24 cellular contexts compared by ENCODE assay signal in the genomic region with DNA sequence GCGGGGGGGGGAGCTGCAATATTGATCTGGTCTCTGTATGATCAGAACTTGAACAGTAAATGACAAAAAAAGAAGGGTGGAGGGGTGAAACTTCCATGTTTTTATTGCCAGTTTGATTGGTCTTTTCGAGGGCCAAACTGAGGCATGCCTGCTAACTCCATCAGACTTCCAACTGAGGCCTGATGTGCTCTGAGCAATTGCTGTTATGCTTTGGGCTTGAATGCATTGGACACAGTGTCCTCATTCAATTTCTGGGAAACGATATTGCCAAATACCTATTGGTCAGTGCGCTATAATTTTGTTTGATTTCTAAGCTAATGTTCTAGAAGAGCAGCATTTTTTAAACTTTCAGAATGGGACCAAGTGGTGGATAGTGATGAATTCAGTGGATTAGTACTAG. TPM values are rescaled to one million over a fixed set of nuclear protein-coding genes. Genes with fewer than 3 reads are reported as not detected.
DNase-seq lines count a peak whose midpoint lies in the region; ATAC-seq and TF ChIP-seq lines count a peak whose summit lies in the region.
"Had no signal": no experiment of that assay in that cellular context is flagged by ENCODE, and none has a peak within 500 bp of the region (broad histone marks: within the 10 kb centered on the region; RNA-seq: fewer than 3 reads in every experiment).

No MANE protein-coding gene starts in this region.

- H2AFZ ChIP-seq in HCT116 (ENCODE audit: low read depth, low read length, poor library complexity, severe bottlenecking): no peak overlapping the region

- no peak for ATAC-seq in HCT116
- ATAC-seq in RWPE2 (ENCODE audit: low read depth): no peak
- peak in 3 of 4 donors; percentile 3 to 32 (median 8) for ATAC-seq in right lobe of liver

- peaks cover 12 to 15% of the 10 kb centered on the region in 2 experiments for H3K36me3 ChIP-seq in HCT116 (ENCODE audit: control insufficient read depth in 1 of 2, insufficient read depth in 2 of 2, low read length in 2 of 2)
- H3K36me3 ChIP-seq in RWPE2 (ENCODE audit: low read depth): peaks cover 28% of the 10 kb centered on the region
- peaks cover 7 to 14% (median 11%) of the 10 kb centered on the region in 4 donors for H3K36me3 ChIP-seq in right lobe of liver
- no peaks in the 10 kb centered on the region for H3K36me3 ChIP-seq in uterus

- no peak for DNase-seq in HCT116 (ENCODE audit: low read depth, low spot score)
- no peak for DNase-seq in RWPE2 (ENCODE audit: low spot score)
- no peak for DNase-seq in right lobe of liver
- no peak for DNase-seq in uterus
- DNase-seq in posterior cingulate gyrus: no peak
- no peak for DNase-seq in COR-L47 (lab: John Stamatoyannopoulos, UW)
- no peak for DNase-seq in HCEC 1CT
- DNase-seq: activated CD4-positive, alpha-beta T cell treated with anti-CD3 and anti-CD28 coated beads, Interleukin-2, amount 50 U/mL, for 1 hour; activated naive CD4-positive, alpha-beta T cell treated with Interleukin-2 at 50 U/mL for 16 hours; activated T-cell treated with anti-CD3 and anti-CD28 coated beads, Interleukin-2, amount 50 U/mL, for 48 hours; adrenal gland; brain microvascular endothelial cell; H9; islet precursor cell; Karpas-422; left ventricle myocardium inferior; naive B cell; NCI-H1436; NCI-H2081 treated with DMSO at 0.1 percent for 48 hours; NCI-H345; NCI-H748 treated with DMSO at 0.1 percent for 48 hours; retina; stimulated activated CD4-positive, alpha-beta T cell treated with anti-CD3 and anti-CD28 coated beads, Interleukin-2, amount 100 ng/mL, for 24 hours; trophoblast cell had no signal

- WGBS in right lobe of liver (ENCODE audit: insufficient coverage, low coverage, low lambda C conversion rate, missing lambda C conversion rate): 41% methylated on average over 4 of the region's 4 CpGs

- no TSS peak for BruUV-seq in HCT116 (replicated peaks; lab: Mats Ljungman, UMichigan)

- H3K4me3 ChIP-seq in HCT116 (replicated peaks in 1 of 2; ENCODE audit: low read depth in 1 of 2, low read length in 2 of 2) (no peak overlapping the region), RWPE2 (ENCODE audit: severe bottlenecking) (no peak overlapping the region), right lobe of liver (no peak overlapping the region), uterus (no peak overlapping the region)
- H3K4me3 ChIP-seq: left ventricle myocardium inferior had no signal

- CTCF ChIA-PET in HCT116 (lab: Charles Lee): no interaction called here

- peak overlapping the region; percentile 96 for H3K4me2 ChIP-seq in HCT116 (ENCODE audit: low read length)

- peaks cover 29% of the 10 kb centered on the region for H3K79me2 ChIP-seq in HCT116 (ENCODE audit: insufficient read depth, low read length)

- H3K4me1 ChIP-seq in HCT116 (ENCODE audit: control insufficient read depth in 1 of 2, insufficient read depth in 2 of 2, low read length in 2 of 2): peaks cover 30 to 53% of the 10 kb centered on the region in 2 experiments
- H3K4me1 ChIP-seq in RWPE2 (ENCODE audit: insufficient read depth, poor library complexity, severe bottlenecking): peaks cover 3% of the 10 kb centered on the region
- H3K4me1 ChIP-seq in right lobe of liver: peaks cover 0 to 42% (median 18%) of the 10 kb centered on the region in 4 donors
- peaks cover 0 to 3% of the 10 kb centered on the region in 2 donors for H3K4me1 ChIP-seq in uterus

- TF ChIP-seq POLR2A in HCT116 (IDR thresholded peaks at IDR 0.05; ENCODE audit: borderline replicate concordance, extremely low read depth, insufficient read depth, insufficient read length) (no peak), right lobe of liver (IDR thresholded peaks at IDR 0.05) (peak; percentile 88), uterus (IDR thresholded peaks at IDR 0.05) (no peak)

- H3K9ac ChIP-seq in HCT116 (ENCODE audit: low read length): 0 out of 2 replicates have a peak overlapping the region, but pooled peaks have one; percentile 91

- TF ChIP-seq RAD21 in HCT116 (IDR thresholded peaks at IDR 0.05; ENCODE audit: low read depth): no peak

- intact Hi-C loops in HCT116 (cut with micrococcal nuclease) (loop anchor here (5.0 kb wide), 3 partner anchors 118 to 303 kb away; no protein-coding TSS in a partner anchor), right lobe of liver (cut with DNase I) (no loop called here), uterus (cut with DNase I; ENCODE audit: low total_unique reads) (loop anchor here (10.0 kb wide), 1 partner anchor 290 kb away; no protein-coding TSS in a partner anchor), posterior cingulate gyrus (cut with DNase I) (loop anchor here (5.0 to 10.0 kb wide), 2 partner anchors 290 to 382 kb away; a partner anchor contains a TSS)

- H3K9me2 ChIP-seq in HCT116 (ENCODE audit: insufficient read depth): no peaks in the 10 kb centered on the region

- peaks cover 15% of the 10 kb centered on the region for H4K20me1 ChIP-seq in HCT116 (ENCODE audit: insufficient read depth)

- TF ChIP-seq CTCF in HCT116 (IDR thresholded peaks at IDR 0.05 in 2 of 3, conservative IDR thresholded peaks at IDR 0.05 in 1 of 3; ENCODE audit: borderline replicate concordance in 1 of 3, insufficient read depth in 1 of 3, low read depth in 2 of 3, low read length in 2 of 3): no peak
- TF ChIP-seq CTCF in RWPE2 (IDR thresholded peaks at IDR 0.05; ENCODE audit: poor library complexity, severe bottlenecking): no peak
- no peak for TF ChIP-seq CTCF in right lobe of liver (IDR thresholded peaks at IDR 0.05)
- TF ChIP-seq CTCF in uterus (IDR thresholded peaks at IDR 0.05): no peak

- POLR2A ChIA-PET in HCT116 (lab: Charles Lee): interaction anchor here (0.9 to 1.6 kb wide), 3 partner anchors 9 to 286 kb away, joined by 3 read pairs; no protein-coding TSS in a partner anchor

- RAD21 ChIA-PET in HCT116 (lab: Charles Lee; ENCODE audit: low non-redundant PET in 1 of 2, low total read pairs in 2 of 2, uncharacterized antibody in 2 of 2, unreplicated experiment in 2 of 2): no interaction called here

- H3K27me3 ChIP-seq in HCT116 (ENCODE audit: insufficient read depth, low read length) (no peaks in the 10 kb centered on the region), RWPE2 (ENCODE audit: insufficient read depth, poor library complexity, severe bottlenecking) (no peaks in the 10 kb centered on the region), right lobe of liver (no peaks in the 10 kb centered on the region), uterus (no peaks in the 10 kb centered on the region)
- H3K27me3 ChIP-seq: adrenal gland, brain microvascular endothelial cell had no signal

- H3K27ac ChIP-seq in HCT116 (ENCODE audit: low read depth, low read length): peak overlapping the region; percentile 95
- peak overlapping the region; percentile 96 for H3K27ac ChIP-seq in RWPE2 (ENCODE audit: poor library complexity, severe bottlenecking)
- H3K27ac ChIP-seq in right lobe of liver: peak overlapping the region; percentile 98 to 99 (median 98)
- H3K27ac ChIP-seq in uterus: peak overlapping the region; percentile 98 to 100
- H3K27ac ChIP-seq: adrenal gland, brain microvascular endothelial cell had no signal

- H3K9me3 ChIP-seq in HCT116 (ENCODE audit: control insufficient read depth in 1 of 2, insufficient read depth in 1 of 2, low read depth in 1 of 2, low read length in 2 of 2): no peaks in the 10 kb centered on the region
- H3K9me3 ChIP-seq in RWPE2 (ENCODE audit: severe bottlenecking): no peaks in the 10 kb centered on the region
- no peaks in the 10 kb centered on the region for H3K9me3 ChIP-seq in right lobe of liver
- no peaks in the 10 kb centered on the region for H3K9me3 ChIP-seq in uterus
- H3K9me3 ChIP-seq: adrenal gland, left ventricle myocardium inferior had no signal

TF ChIP-seq in HCT116, 20 proteins besides CTCF, POLR2A, EP300 and RAD21:
- no peak for TF ChIP-seq SRF (IDR thresholded peaks at IDR 0.05; ENCODE audit: low read depth)
- TF ChIP-seq SIN3A (IDR thresholded peaks at IDR 0.05; ENCODE audit: low read depth): no peak
- no peak for TF ChIP-seq YY1 (IDR thresholded peaks at IDR 0.05; ENCODE audit: extremely low read depth, insufficient replicate concordance, low read depth, low read length)
- no peak for TF ChIP-seq FOSL1 (IDR thresholded peaks at IDR 0.05; ENCODE audit: low read depth)
- TF ChIP-seq ZNF274 (IDR thresholded peaks at IDR 0.05; ENCODE audit: low read depth, low read length): no peak
- TF ChIP-seq, protein P1, sequence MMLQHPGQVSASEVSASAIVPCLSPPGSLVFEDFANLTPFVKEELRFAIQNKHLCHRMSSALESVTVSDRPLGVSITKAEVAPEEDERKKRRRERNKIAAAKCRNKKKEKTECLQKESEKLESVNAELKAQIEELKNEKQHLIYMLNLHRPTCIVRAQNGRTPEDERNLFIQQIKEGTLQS (IDR thresholded peaks at IDR 0.05): no peak

RNA-seq across cellular contexts. Expression of a gene that starts 2.1 kb away (rescaled TPM):
- total RNA-seq in HCT116 (2021; ENCODE audit: unreplicated experiment) (1,049 TPM), right lobe of liver (100 to 1,000 TPM in 5 of 6 experiments, 10 to 100 TPM in 1; 77.0 to 463 (median 290) TPM), uterus (100 to 1,000 TPM; 234 to 487 (median 372) TPM)
- 307 and 350 TPM in 2 replicates for polyA plus RNA-seq in HCT116 (2012)

Comparison
In these comparisons a context has a peak if more than half of its experiments do, and no peak if none do; other contexts are left out.
1. ATAC-seq: peak in right lobe of liver (3 of 4); none in HCT116 (single experiment) and RWPE2 (single experiment).
2. intact Hi-C loops: an anchor here in HCT116 (5.0 kb wide), uterus (10.0 kb wide) and posterior cingulate gyrus (5.0 to 10.0 kb wide); none called in right lobe of liver.
3. Peak in every context shown above with its lines, with median percentiles within 50 percentile points of each other: H3K27ac ChIP-seq.